ENCODE assay signal across 29 cellular contexts in the genomic region with DNA sequence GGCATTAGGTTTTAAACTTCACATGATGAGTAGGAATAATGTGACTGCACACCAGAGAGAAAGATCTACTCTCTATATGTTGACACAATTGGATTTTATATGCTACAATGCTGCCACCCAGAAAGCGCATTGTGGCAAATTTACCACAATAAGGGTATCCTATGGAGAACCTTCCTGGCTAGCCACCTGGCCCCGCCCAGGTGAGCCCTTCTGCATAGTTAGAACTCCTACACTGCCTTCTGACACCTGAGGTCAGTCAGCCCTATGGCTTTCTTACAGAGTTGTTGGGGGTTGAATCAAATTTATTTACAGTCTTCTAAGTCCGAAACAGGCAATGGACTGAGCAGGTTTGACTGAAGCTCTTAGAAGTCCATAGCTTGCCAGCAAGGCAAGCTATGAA.
"Had no signal": no experiment of that assay in that cellular context is flagged by ENCODE, and none has a peak within 500 bp of the region (broad histone marks: within the 10 kb centered on the region; RNA-seq: fewer than 3 reads in every experiment).

No MANE protein-coding gene starts in this region.

- H3K27ac ChIP-seq: stomach, suprapubic skin, testis, thoracic aorta, thyroid gland, tibial artery, tibial nerve, transverse colon, upper lobe of left lung, upper lobe of right lung, uterus, vagina had no signal

- H3K9me3 ChIP-seq: stomach, suprapubic skin, testis, thoracic aorta, thyroid gland, tibial artery, tibial nerve, transverse colon, upper lobe of left lung, upper lobe of right lung, uterus, vagina had no signal

- H3K27me3 ChIP-seq: stomach, suprapubic skin, testis, thyroid gland, tibial artery, tibial nerve, transverse colon, upper lobe of left lung, upper lobe of right lung, uterus, vagina had no signal

- DNase-seq: stimulated activated CD4-positive, alpha-beta T cell treated with anti-CD3 and anti-CD28 coated beads, Interleukin-2, amount 100 ng/mL, for 48 hours; stimulated activated CD4-positive, alpha-beta T cell treated with anti-CD3 and anti-CD28 coated beads, Interleukin-4, amount 100 ng/mL, for 1 hour; stimulated activated CD4-positive, alpha-beta T cell treated with anti-CD3 and anti-CD28 coated beads, Interleukin-4, amount 100 ng/mL, for 24 hours; stimulated activated CD4-positive, alpha-beta T cell treated with anti-CD3 and anti-CD28 coated beads, Interleukin-4, amount 100 ng/mL, for 4 hours; stimulated activated CD8-positive, alpha-beta memory T cell treated with anti-CD3 and anti-CD28 coated beads, Interleukin-4, amount 100 ng/mL, for 48 hours; stimulated activated naive B cell treated with anti-CD40 and anti-IgM and Interleukin-4, amounts not matched to agents 10 μg/mL and 1 μg/mL and 100 μg/mL, for 72 hours; stimulated activated naive CD4-positive, alpha-beta T cell; stimulated activated naive CD4-positive, alpha-beta T cell treated with Interleukin-2 at 50 U/mL for 16 hours; stimulated activated naive CD8-positive, alpha-beta T cell treated with anti-CD3 and anti-CD28 coated beads, Interleukin-15, amount 100 ng/mL, for 72 hours; stimulated activated naive CD8-positive, alpha-beta T cell treated with anti-CD3 and anti-CD28 coated beads, Interleukin-15, Interleukin-2, amounts not matched to agents 100 U/mL and 50 U/mL, for 24 hours; stomach; substantia nigra; testis; thyroid gland; tibial artery; transverse colon; trophoblast cell; upper lobe of left lung; upper lobe of right lung; uterus had no signal

- H3K4me1 ChIP-seq: stomach, suprapubic skin, testis, thyroid gland, tibial artery, tibial nerve, transverse colon, upper lobe of left lung, upper lobe of right lung, uterus, vagina had no signal

- H3K36me3 Mint-ChIP-seq: stimulated activated effector memory CD8-positive, alpha-beta T cell treated with anti-CD3 and anti-CD28 coated beads, Interleukin-12 subunit alpha, Interleukin-12 subunit beta, amount 100 ng/mL, for 72 hours; stimulated activated memory B cell treated with anti-CD40 and anti-IgM and Interleukin-4, amounts not matched to agents 10 μg/mL and 1 μg/mL and 100 μg/mL, for 72 hours; stimulated activated naive B cell treated with anti-CD40 and anti-IgM and Interleukin-4, amounts not matched to agents 10 μg/mL and 1 μg/mL and 100 μg/mL, for 72 hours had no signal

- H3K9me3 Mint-ChIP-seq: stimulated activated effector memory CD8-positive, alpha-beta T cell treated with anti-CD3 and anti-CD28 coated beads, Interleukin-12 subunit alpha, Interleukin-12 subunit beta, amount 100 ng/mL, for 72 hours; stimulated activated memory B cell treated with anti-CD40 and anti-IgM and Interleukin-4, amounts not matched to agents 10 μg/mL and 1 μg/mL and 100 μg/mL, for 72 hours; stimulated activated naive B cell treated with anti-CD40 and anti-IgM and Interleukin-4, amounts not matched to agents 10 μg/mL and 1 μg/mL and 100 μg/mL, for 72 hours; stimulated activated naive CD8-positive, alpha-beta T cell treated with anti-CD3 and anti-CD28 coated beads, Interleukin-15, amount 100 ng/mL, for 72 hours; stimulated activated naive CD8-positive, alpha-beta T cell treated with anti-CD3 and anti-CD28 coated beads, Interleukin-15, Interleukin-2, amounts not matched to agents 100 ng/mL and 50 ng/mL, for 24 hours had no signal

- H3K36me3 ChIP-seq: stomach, suprapubic skin, thoracic aorta, thyroid gland, tibial artery, tibial nerve, transverse colon, upper lobe of left lung, upper lobe of right lung, uterus, vagina had no signal

- H3K4me3 Mint-ChIP-seq: stimulated activated effector memory CD8-positive, alpha-beta T cell treated with anti-CD3 and anti-CD28 coated beads, Interleukin-12 subunit alpha, Interleukin-12 subunit beta, amount 100 ng/mL, for 72 hours; stimulated activated memory B cell treated with anti-CD40 and anti-IgM and Interleukin-4, amounts not matched to agents 10 μg/mL and 1 μg/mL and 100 μg/mL, for 72 hours; stimulated activated naive B cell treated with anti-CD40 and anti-IgM and Interleukin-4, amounts not matched to agents 10 μg/mL and 1 μg/mL and 100 μg/mL, for 72 hours; stimulated activated naive CD8-positive, alpha-beta T cell treated with anti-CD3 and anti-CD28 coated beads, Interleukin-15, amount 100 ng/mL, for 72 hours; stimulated activated naive CD8-positive, alpha-beta T cell treated with anti-CD3 and anti-CD28 coated beads, Interleukin-15, Interleukin-2, amounts not matched to agents 100 ng/mL and 50 ng/mL, for 24 hours; type B pancreatic cell had no signal

- H3K4me1 Mint-ChIP-seq: stimulated activated effector memory CD8-positive, alpha-beta T cell treated with anti-CD3 and anti-CD28 coated beads, Interleukin-12 subunit alpha, Interleukin-12 subunit beta, amount 100 ng/mL, for 72 hours; stimulated activated memory B cell treated with anti-CD40 and anti-IgM and Interleukin-4, amounts not matched to agents 10 μg/mL and 1 μg/mL and 100 μg/mL, for 72 hours; stimulated activated naive B cell treated with anti-CD40 and anti-IgM and Interleukin-4, amounts not matched to agents 10 μg/mL and 1 μg/mL and 100 μg/mL, for 72 hours; stimulated activated naive CD8-positive, alpha-beta T cell treated with anti-CD3 and anti-CD28 coated beads, Interleukin-15, amount 100 ng/mL, for 72 hours had no signal

- FAIRE-seq: urothelium cell line had no signal

- H3K4me3 ChIP-seq: stomach, suprapubic skin, testis, thoracic aorta, thyroid gland, tibial artery, tibial nerve, transverse colon, upper lobe of left lung, upper lobe of right lung, uterus, vagina had no signal

- H3K27me3 Mint-ChIP-seq: stimulated activated naive CD8-positive, alpha-beta T cell treated with anti-CD3 and anti-CD28 coated beads, Interleukin-15, amount 100 ng/mL, for 72 hours; stimulated activated naive CD8-positive, alpha-beta T cell treated with anti-CD3 and anti-CD28 coated beads, Interleukin-15, Interleukin-2, amounts not matched to agents 100 ng/mL and 50 ng/mL, for 24 hours; type B pancreatic cell had no signal

- H3K27ac Mint-ChIP-seq: stimulated activated effector memory CD8-positive, alpha-beta T cell treated with anti-CD3 and anti-CD28 coated beads, Interleukin-12 subunit alpha, Interleukin-12 subunit beta, amount 100 ng/mL, for 72 hours; stimulated activated memory B cell treated with anti-CD40 and anti-IgM and Interleukin-4, amounts not matched to agents 10 μg/mL and 1 μg/mL and 100 μg/mL, for 72 hours; stimulated activated naive B cell treated with anti-CD40 and anti-IgM and Interleukin-4, amounts not matched to agents 10 μg/mL and 1 μg/mL and 100 μg/mL, for 72 hours; stimulated activated naive CD8-positive, alpha-beta T cell treated with anti-CD3 and anti-CD28 coated beads, Interleukin-15, amount 100 ng/mL, for 72 hours; stimulated activated naive CD8-positive, alpha-beta T cell treated with anti-CD3 and anti-CD28 coated beads, Interleukin-15, Interleukin-2, amounts not matched to agents 100 ng/mL and 50 ng/mL, for 24 hours; type B pancreatic cell had no signal

- ATAC-seq: stimulated activated effector memory CD8-positive, alpha-beta T cell treated with anti-CD3 and anti-CD28 coated beads, Interleukin-12 subunit alpha, Interleukin-12 subunit beta, amount 100 ng/mL, for 72 hours; stimulated activated memory B cell treated with anti-CD40 and anti-IgM and Interleukin-4, amounts not matched to agents 10 μg/mL and 1 μg/mL and 100 μg/mL, for 72 hours; stimulated activated naive B cell treated with anti-CD40 and anti-IgM and Interleukin-4, amounts not matched to agents 10 μg/mL and 1 μg/mL and 100 μg/mL, for 72 hours; stimulated activated naive CD8-positive, alpha-beta T cell treated with anti-CD3 and anti-CD28 coated beads, Interleukin-15, amount 100 ng/mL, for 72 hours; stimulated activated naive CD8-positive, alpha-beta T cell treated with anti-CD3 and anti-CD28 coated beads, Interleukin-15, Interleukin-2, amounts not matched to agents 100 U/mL and 50 U/mL, for 24 hours; upper lobe of right lung had no signal
